In genomic region chr13:114263590-114263989, GRCh38 we compare ENCODE assay signal across 13 cellular contexts. TPM values are rescaled to one million over a fixed set of nuclear protein-coding genes. Genes with fewer than 3 reads are reported as not detected.
DNase-seq lines count a peak whose midpoint lies in the region; ATAC-seq and TF ChIP-seq lines count a peak whose summit lies in the region.
"Had no signal": no experiment of that assay in that cellular context is flagged by ENCODE, and none has a peak within 500 bp of the region (broad histone marks: within the 10 kb centered on the region; RNA-seq: fewer than 3 reads in every experiment).

No MANE protein-coding gene starts in this region.

- no peaks in the 10 kb centered on the region for H3K27me3 Mint-ChIP-seq in activated CD4-positive, alpha-beta T cell treated with anti-CD3 and anti-CD28 coated beads, Interleukin-2, amount 10 ng/mL, durations not matched to agents 24 days and 14 days
- H3K27me3 Mint-ChIP-seq in activated naive CD8-positive, alpha-beta T cell, result no peaks in the 10 kb centered on the region

- H3K4ac ChIP-seq in IMR-90 (ENCODE audit: low read depth, low read length), result 0 out of 2 replicates have a peak overlapping the region, but pooled peaks have one; percentile 8

- H3K36me3 ChIP-seq in IMR-90 (ENCODE audit: control insufficient read depth, insufficient read depth, low read length), result peaks cover 51% of the 10 kb centered on the region

- 0 out of 2 replicates have a peak, but pooled peaks cover 5% of the 10 kb centered on the region for H4K20me1 ChIP-seq in IMR-90 (ENCODE audit: insufficient read depth, low read length)

- BruUV-seq in IMR-90 (replicated peaks; lab: Mats Ljungman, UMichigan), result no TSS peak

- H3K4me2 ChIP-seq in IMR-90 (ENCODE audit: low read depth, low read length), result no peak overlapping the region

- TF ChIP-seq CTCF in IMR-90 (conservative IDR thresholded peaks at IDR 0.05; ENCODE audit: low read depth, low read length), result no peak
- no peak for TF ChIP-seq CTCF in GM13977 (IDR thresholded peaks at IDR 0.05; ENCODE audit: extremely low read depth, insufficient read depth, missing control alignments)
- TF ChIP-seq CTCF in foreskin fibroblast (IDR thresholded peaks at IDR 0.05; ENCODE audit: low read depth, low read length), result no peak

- H3K4me3 ChIP-seq in IMR-90 (ENCODE audit: insufficient read depth, low read depth, low read length) (no peak overlapping the region), foreskin fibroblast (ENCODE audit: low read depth in 1 of 2, low read length in 2 of 2) (no peak overlapping the region)
- H3K4me3 ChIP-seq: lung, stomach had no signal

- H3K27me3 ChIP-seq in IMR-90 (ENCODE audit: control insufficient read depth, insufficient read depth, low read length), result no peaks in the 10 kb centered on the region
- H3K27me3 ChIP-seq: stomach had no signal

- H3K4me1 Mint-ChIP-seq in activated CD4-positive, alpha-beta T cell treated with anti-CD3 and anti-CD28 coated beads, Interleukin-2, amount 10 ng/mL, durations not matched to agents 24 days and 14 days, result peaks cover 27% of the 10 kb centered on the region
- H3K4me1 Mint-ChIP-seq in activated naive CD8-positive, alpha-beta T cell (ENCODE audit: low read depth), result peaks cover 29% of the 10 kb centered on the region
- H3K4me1 Mint-ChIP-seq in stimulated activated effector memory CD8-positive, alpha-beta T cell treated with anti-CD3 and anti-CD28 coated beads, Interleukin-12 subunit alpha, Interleukin-12 subunit beta, amount 100 ng/mL, for 72 hours, result peaks cover 59% of the 10 kb centered on the region

- H2BK20ac ChIP-seq in IMR-90 (ENCODE audit: low read depth, low read length), result no peak overlapping the region

- H2AK9ac ChIP-seq in IMR-90 (replicated peaks; ENCODE audit: low read depth, low read length, poor library complexity), result no peak overlapping the region

- H3K27ac ChIP-seq in IMR-90 (ENCODE audit: insufficient read depth, low read length), result no peak overlapping the region
- H3K27ac ChIP-seq: stomach had no signal

- in situ Hi-C loops in IMR-90 (cut with MboI; ENCODE audit: low sequenced_read_pairs), result no loop called here
- in situ Hi-C loops in GM13977 (cut with MboI; ENCODE audit: low pct_unique_long_range_greater_than_20kb, low sequenced_read_pairs, unreplicated experiment), result no loop called here

- H3K14ac ChIP-seq in IMR-90 (replicated peaks; ENCODE audit: low read depth, low read length), result no peak overlapping the region

- H3K79me1 ChIP-seq in IMR-90 (ENCODE audit: low read depth in 1 of 2, low read length in 2 of 2), result peaks cover 34 to 54% of the 10 kb centered on the region in 2 experiments

- H2AK5ac ChIP-seq in IMR-90 (ENCODE audit: low read depth, low read length), result no peak overlapping the region

- H3K9ac ChIP-seq in IMR-90 (ENCODE audit: low read depth, low read length), result no peak overlapping the region

- WGBS in IMR-90 (ENCODE audit: extremely low coverage in 2 of 2, insufficient read length in 1 of 2), 2 experiments, result 40% methylated on average over 1 of the region's 5 CpGs; no CpG with 5 or more reads in 1 of the 2 experiments

- no peak for TF ChIP-seq POLR2A in IMR-90 (IDR thresholded peaks at IDR 0.05; ENCODE audit: low read depth, low read length)

- H2AFZ ChIP-seq in IMR-90 (replicated peaks; ENCODE audit: low read length, poor library complexity), result no peak overlapping the region

- peaks cover 11% of the 10 kb centered on the region; the same call in 1 of the 2 replicates for H3K9me1 ChIP-seq in IMR-90 (ENCODE audit: insufficient read depth, low read length)

- H3K56ac ChIP-seq in IMR-90 (ENCODE audit: extremely low read depth, insufficient read depth, low read length), result no peak overlapping the region

- intact Hi-C loops in activated CD4-positive, alpha-beta T cell treated with anti-CD3 and anti-CD28 coated beads, Interleukin-2, amount 10 ng/mL, durations not matched to agents 24 days and 14 days (cut with micrococcal nuclease), result no loop called here
- intact Hi-C loops in IMR-90 (cut with micrococcal nuclease), result no loop called here

- TF ChIP-seq RAD21 in IMR-90 (IDR thresholded peaks at IDR 0.05; ENCODE audit: low read length), result no peak

- no peak overlapping the region; the same call in 2 of the 3 replicates for H2BK15ac ChIP-seq in IMR-90 (ENCODE audit: low read depth, low read length)

- peak overlapping the region; percentile 20 for H3K4me3 Mint-ChIP-seq in activated CD4-positive, alpha-beta T cell treated with anti-CD3 and anti-CD28 coated beads, Interleukin-2, amount 10 ng/mL, durations not matched to agents 24 days and 14 days
- peak overlapping the region; percentile 59 for H3K4me3 Mint-ChIP-seq in activated naive CD8-positive, alpha-beta T cell
- no peak overlapping the region for H3K4me3 Mint-ChIP-seq in stimulated activated effector memory CD8-positive, alpha-beta T cell treated with anti-CD3 and anti-CD28 coated beads, Interleukin-12 subunit alpha, Interleukin-12 subunit beta, amount 100 ng/mL, for 72 hours

- peaks cover 5% of the 10 kb centered on the region for H3K4me1 ChIP-seq in IMR-90 (ENCODE audit: control insufficient read depth, insufficient read depth, low read length)

- H3K18ac ChIP-seq in IMR-90 (ENCODE audit: low read depth, low read length), result no peak overlapping the region

- no peak overlapping the region for H4K91ac ChIP-seq in IMR-90 (ENCODE audit: insufficient read depth, low read depth, low read length)

- peak; percentile 62 for DNase-seq in activated CD4-positive, alpha-beta T cell treated with anti-CD3 and anti-CD28 coated beads, Interleukin-2, amount 10 ng/mL, durations not matched to agents 24 days and 14 days
- no peak for DNase-seq in activated CD4-positive, alpha-beta T cell treated with anti-CD3 and anti-CD28 coated beads, Interleukin-2, amount 50 U/mL, for 48 hours
- DNase-seq in IMR-90 (no peak), GM13977 (ENCODE audit: low spot score) (no peak), foreskin fibroblast (no peak)
- no peak for DNase-seq in stimulated activated effector memory CD8-positive, alpha-beta T cell treated with anti-CD3 and anti-CD28 coated beads, Interleukin-12 subunit alpha, Interleukin-12 subunit beta, amount 100 ng/mL, for 72 hours (ENCODE audit: low spot score in 2 of 2)
- DNase-seq: GOT3; NCI-H510A; stimulated activated CD4-positive, alpha-beta T cell treated with anti-CD3 and anti-CD28 coated beads, Interleukin-2, amount 100 ng/mL, for 24 hours; stomach had no signal

- H3K36me3 Mint-ChIP-seq in activated CD4-positive, alpha-beta T cell treated with anti-CD3 and anti-CD28 coated beads, Interleukin-2, amount 10 ng/mL, durations not matched to agents 24 days and 14 days (ENCODE audit: low read depth), result peaks cover 72% of the 10 kb centered on the region
- H3K36me3 Mint-ChIP-seq in activated naive CD8-positive, alpha-beta T cell, result peaks cover 21% of the 10 kb centered on the region
- peaks cover 91% of the 10 kb centered on the region for H3K36me3 Mint-ChIP-seq in stimulated activated effector memory CD8-positive, alpha-beta T cell treated with anti-CD3 and anti-CD28 coated beads, Interleukin-12 subunit alpha, Interleukin-12 subunit beta, amount 100 ng/mL, for 72 hours

- H4K5ac ChIP-seq in IMR-90 (ENCODE audit: low read depth, low read length), result no peak overlapping the region

- POLR2A ChIA-PET in IMR-90 (lab: Charles Lee; ENCODE audit: unreplicated experiment), result no interaction called here

- H3K27ac Mint-ChIP-seq in activated CD4-positive, alpha-beta T cell treated with anti-CD3 and anti-CD28 coated beads, Interleukin-2, amount 10 ng/mL, durations not matched to agents 24 days and 14 days, result peak overlapping the region; percentile 27
- peak overlapping the region; percentile 61 for H3K27ac Mint-ChIP-seq in activated naive CD8-positive, alpha-beta T cell
- H3K27ac Mint-ChIP-seq in stimulated activated effector memory CD8-positive, alpha-beta T cell treated with anti-CD3 and anti-CD28 coated beads, Interleukin-12 subunit alpha, Interleukin-12 subunit beta, amount 100 ng/mL, for 72 hours, result peak overlapping the region; percentile 15

- CTCF ChIA-PET in IMR-90 (lab: Yijun Ruan, JAX), result no interaction called here

- no peaks in the 10 kb centered on the region for H3K9me3 Mint-ChIP-seq in activated CD4-positive, alpha-beta T cell treated with anti-CD3 and anti-CD28 coated beads, Interleukin-2, amount 10 ng/mL, durations not matched to agents 24 days and 14 days
- H3K9me3 Mint-ChIP-seq in activated naive CD8-positive, alpha-beta T cell (ENCODE audit: low read depth), result no peaks in the 10 kb centered on the region
- H3K9me3 Mint-ChIP-seq in stimulated activated effector memory CD8-positive, alpha-beta T cell treated with anti-CD3 and anti-CD28 coated beads, Interleukin-12 subunit alpha, Interleukin-12 subunit beta, amount 100 ng/mL, for 72 hours, result no peaks in the 10 kb centered on the region

- peak overlapping the region; percentile 16 for H2BK5ac ChIP-seq in IMR-90 (ENCODE audit: low read depth, low read length, poor library complexity, severe bottlenecking)

- no peak overlapping the region for H2BK120ac ChIP-seq in IMR-90 (ENCODE audit: low read depth, low read length)

- H3K23ac ChIP-seq in IMR-90 (ENCODE audit: low read depth, low read length), result peak overlapping the region; percentile 11; the same call in 1 of the 2 replicates

- ATAC-seq in IMR-90 (ENCODE audit: low read depth), result no peak
- peak; percentile 48 for ATAC-seq in stimulated activated effector memory CD8-positive, alpha-beta T cell treated with anti-CD3 and anti-CD28 coated beads, Interleukin-12 subunit alpha, Interleukin-12 subunit beta, amount 100 ng/mL, for 72 hours
- no peak for ATAC-seq in GM18502 (IDR thresholded peaks at IDR 0.05; ENCODE audit: poor library complexity, unreplicated experiment)

- no peak overlapping the region for H4K8ac ChIP-seq in IMR-90 (ENCODE audit: low read depth in 2 of 2, low read length in 2 of 2)

- dilution Hi-C loops in IMR-90 (cut with HindIII; ENCODE audit: low sequenced_read_pairs, unreplicated experiment), result no loop called here

- no peaks in the 10 kb centered on the region for H3K9me3 ChIP-seq in IMR-90 (ENCODE audit: control insufficient read depth, insufficient read depth, low read length)
- H3K9me3 ChIP-seq: stomach had no signal

RNA-seq across cellular contexts. Expression of gene UPF3A, which starts 17.8 kb away (rescaled TPM):
- 51.4 and 52.1 TPM in 2 replicates for total RNA-seq in activated CD4-positive, alpha-beta T cell treated with anti-CD3 and anti-CD28 coated beads, Interleukin-2, amount 10 ng/mL, durations not matched to agents 24 days and 14 days
- total RNA-seq in IMR-90 (2012; rRNA removed), result 11.7 and 17.5 TPM in 2 replicates
- polyA plus RNA-seq in IMR-90 (2012; rRNA removed), result 47.2 and 51.6 TPM in 2 replicates
- 16.1 and 25.1 TPM in 2 replicates for polyA plus RNA-seq in IMR-90 (2012; cell fraction: cytosol; rRNA removed)
- 42.5 and 154 TPM in 2 replicates for polyA plus RNA-seq in IMR-90 (2012; cell fraction: nucleus; rRNA removed; ENCODE audit: low replicate concordance)

RNA-seq across cellular contexts. Expression of gene CDC16, which starts 28.9 kb away (rescaled TPM):
- total RNA-seq in activated CD4-positive, alpha-beta T cell treated with anti-CD3 and anti-CD28 coated beads, Interleukin-2, amount 10 ng/mL, durations not matched to agents 24 days and 14 days, result 84.5 and 85.4 TPM in 2 replicates
- 41.6 and 52.8 TPM in 2 replicates for total RNA-seq in IMR-90 (2012; rRNA removed)
- polyA plus RNA-seq in IMR-90 (2012; rRNA removed), result 56.2 and 66.6 TPM in 2 replicates
- polyA plus RNA-seq in IMR-90 (2012; cell fraction: cytosol; rRNA removed), result 21.1 and 24.5 TPM in 2 replicates
- polyA plus RNA-seq in IMR-90 (2012; cell fraction: nucleus; rRNA removed; ENCODE audit: low replicate concordance), result 32.5 and 200 TPM in 2 replicates

RNA-seq across cellular contexts. Expression of gene CHAMP1, which starts 50.7 kb away (rescaled TPM):
- 46.9 and 48.2 TPM in 2 replicates for total RNA-seq in activated CD4-positive, alpha-beta T cell treated with anti-CD3 and anti-CD28 coated beads, Interleukin-2, amount 10 ng/mL, durations not matched to agents 24 days and 14 days
- 13.3 and 16.4 TPM in 2 replicates for total RNA-seq in IMR-90 (2012; rRNA removed)
- 32.7 and 33.8 TPM in 2 replicates for polyA plus RNA-seq in IMR-90 (2012; rRNA removed)
- 25.1 and 35.4 TPM in 2 replicates for polyA plus RNA-seq in IMR-90 (2012; cell fraction: cytosol; rRNA removed)
- 12.0 and 20.6 TPM in 2 replicates for polyA plus RNA-seq in IMR-90 (2012; cell fraction: nucleus; rRNA removed; ENCODE audit: low replicate concordance)
